Comparison of ENCODE assay signal across 22 cellular contexts in genomic region chr9:21970001-21970799, GRCh38. TPM values are rescaled to one million over a fixed set of nuclear protein-coding genes. Genes with fewer than 3 reads are reported as not detected.
DNase-seq lines count a peak whose midpoint lies in the region; ATAC-seq lines count a peak whose summit lies in the region.
"Had no signal": no experiment of that assay in that cellular context is flagged by ENCODE, and none has a peak within 500 bp of the region (broad histone marks: within the 10 kb centered on the region; RNA-seq: fewer than 3 reads in every experiment).

No MANE protein-coding gene starts in this region.

- in situ Hi-C loops in G401 (cut with HindIII; ENCODE audit: low sequenced_read_pairs) = no loop called here

- peaks cover 15% of the 10 kb centered on the region for H3K9me3 Mint-ChIP-seq in activated naive CD8-positive, alpha-beta T cell treated with anti-CD3 and anti-CD28 coated beads, Interleukin-2, amount 10 ng/mL, durations not matched to agents 7 days and 5 days
- H3K9me3 Mint-ChIP-seq in activated naive CD8-positive, alpha-beta T cell treated with anti-CD3 and anti-CD28 coated beads, Interleukin-2, amount 50 U/mL, for 24 hours = peaks cover 27% of the 10 kb centered on the region
- peaks cover 9% of the 10 kb centered on the region for H3K9me3 Mint-ChIP-seq in memory B cell
- H3K9me3 Mint-ChIP-seq: natural killer cell treated with Interleukin-12 subunit alpha and Interleukin-12 subunit beta and Interleukin-15 and Interleukin-18, amount 100 ng/mL, for 72 hours had no signal

- DNase-seq in activated naive CD8-positive, alpha-beta T cell treated with anti-CD3 and anti-CD28 coated beads, Interleukin-2, amount 10 ng/mL, durations not matched to agents 7 days and 5 days = no peak
- no peak for DNase-seq in activated naive CD8-positive, alpha-beta T cell treated with anti-CD3 and anti-CD28 coated beads, Interleukin-2, amount 50 U/mL, for 24 hours
- peak; percentile 4 for DNase-seq in UCSD-AML1 (lab: John Stamatoyannopoulos, UW; ENCODE audit: unreplicated experiment)
- DNase-seq in memory B cell (ENCODE audit: low spot score in 2 of 2) = no peak
- no peak for DNase-seq in G401 (ENCODE audit: low spot score)
- no peak for DNase-seq in NCI-H187 treated with DMSO at 0.1 percent for 48 hours (lab: John Stamatoyannopoulos, UW)
- DNase-seq: activated CD4-positive, CD25-positive, alpha-beta regulatory T cell treated with anti-CD3 and anti-CD28 coated beads, Interleukin-2, amount 50 U/mL, for 72 hours; adrenal gland; effector CD4-positive, alpha-beta T cell; head of caudate nucleus; immature natural killer cell; NCI-H1048; NCI-H2029 treated with DMSO at 0.1 percent for 48 hours; NCI-H226 had no signal

- POLR2A ChIA-PET in activated naive CD8-positive, alpha-beta T cell treated with anti-CD3 and anti-CD28 coated beads, Interleukin-2, amount 10 ng/mL, durations not matched to agents 7 days and 5 days (lab: Charles Lee) = no interaction called here

- H3K27me3 Mint-ChIP-seq in activated naive CD8-positive, alpha-beta T cell treated with anti-CD3 and anti-CD28 coated beads, Interleukin-2, amount 10 ng/mL, durations not matched to agents 7 days and 5 days = peaks cover 96% of the 10 kb centered on the region
- peaks cover 92% of the 10 kb centered on the region for H3K27me3 Mint-ChIP-seq in activated naive CD8-positive, alpha-beta T cell treated with anti-CD3 and anti-CD28 coated beads, Interleukin-2, amount 50 U/mL, for 24 hours
- peaks cover 42% of the 10 kb centered on the region for H3K27me3 Mint-ChIP-seq in memory B cell

- H3K36me3 Mint-ChIP-seq in activated naive CD8-positive, alpha-beta T cell treated with anti-CD3 and anti-CD28 coated beads, Interleukin-2, amount 10 ng/mL, durations not matched to agents 7 days and 5 days = peaks cover 15% of the 10 kb centered on the region
- H3K36me3 Mint-ChIP-seq in activated naive CD8-positive, alpha-beta T cell treated with anti-CD3 and anti-CD28 coated beads, Interleukin-2, amount 50 U/mL, for 24 hours (ENCODE audit: low read depth) = peaks cover 22% of the 10 kb centered on the region
- peaks cover 10% of the 10 kb centered on the region for H3K36me3 Mint-ChIP-seq in memory B cell

- peaks cover 42% of the 10 kb centered on the region for H3K4me1 Mint-ChIP-seq in activated naive CD8-positive, alpha-beta T cell treated with anti-CD3 and anti-CD28 coated beads, Interleukin-2, amount 10 ng/mL, durations not matched to agents 7 days and 5 days
- H3K4me1 Mint-ChIP-seq in activated naive CD8-positive, alpha-beta T cell treated with anti-CD3 and anti-CD28 coated beads, Interleukin-2, amount 50 U/mL, for 24 hours = peaks cover 37% of the 10 kb centered on the region
- peaks cover 23% of the 10 kb centered on the region for H3K4me1 Mint-ChIP-seq in memory B cell

- H3K4me3 Mint-ChIP-seq in activated naive CD8-positive, alpha-beta T cell treated with anti-CD3 and anti-CD28 coated beads, Interleukin-2, amount 10 ng/mL, durations not matched to agents 7 days and 5 days = no peak overlapping the region
- no peak overlapping the region for H3K4me3 Mint-ChIP-seq in activated naive CD8-positive, alpha-beta T cell treated with anti-CD3 and anti-CD28 coated beads, Interleukin-2, amount 50 U/mL, for 24 hours
- H3K4me3 Mint-ChIP-seq in memory B cell = no peak overlapping the region
- H3K4me3 Mint-ChIP-seq: natural killer cell treated with Interleukin-12 subunit alpha and Interleukin-12 subunit beta and Interleukin-15 and Interleukin-18, amount 100 ng/mL, for 72 hours had no signal

- no peak for ATAC-seq in activated naive CD8-positive, alpha-beta T cell treated with anti-CD3 and anti-CD28 coated beads, Interleukin-2, amount 10 ng/mL, durations not matched to agents 7 days and 5 days (ENCODE audit: low read depth)
- no peak for ATAC-seq in activated naive CD8-positive, alpha-beta T cell treated with anti-CD3 and anti-CD28 coated beads, Interleukin-2, amount 50 U/mL, for 24 hours
- ATAC-seq in memory B cell (ENCODE audit: low read depth) (no peak), GM18861 (IDR thresholded peaks at IDR 0.05; ENCODE audit: unreplicated experiment) (no peak)
- ATAC-seq: HepG2; left lung; natural killer cell treated with Interleukin-12 subunit alpha and Interleukin-12 subunit beta and Interleukin-15 and Interleukin-18, amount 100 ng/mL, for 72 hours; sciatic nerve; SK-N-SH treated with all-trans-retinoic acid at 6 μM for 48 hours had no signal

- peak overlapping the region; percentile 23 for H3K27ac Mint-ChIP-seq in activated naive CD8-positive, alpha-beta T cell treated with anti-CD3 and anti-CD28 coated beads, Interleukin-2, amount 10 ng/mL, durations not matched to agents 7 days and 5 days
- no peak overlapping the region for H3K27ac Mint-ChIP-seq in activated naive CD8-positive, alpha-beta T cell treated with anti-CD3 and anti-CD28 coated beads, Interleukin-2, amount 50 U/mL, for 24 hours
- peak overlapping the region; percentile 49 for H3K27ac Mint-ChIP-seq in memory B cell
- H3K27ac Mint-ChIP-seq: activated T-helper 2 cell treated with anti-CD3 and anti-CD28 coated beads, Interferon-gamma antibody, Interleukin-2, Interleukin-4, amounts not matched to agents 10 μg/mL and 5 μg/mL and 100 μg/mL, durations not matched to agents 14 hours and 24 hours and 36 hours; stimulated activated naive CD8-positive, alpha-beta T cell treated with anti-CD3 and anti-CD28 coated beads, Interleukin-15, Interleukin-2, amounts not matched to agents 100 ng/mL and 50 ng/mL, for 24 hours had no signal

RNA-seq across cellular contexts. Expression of gene CDKN2A, which starts 24.0 kb away (rescaled TPM):
- total RNA-seq in activated naive CD8-positive, alpha-beta T cell treated with anti-CD3 and anti-CD28 coated beads, Interleukin-2, amount 10 ng/mL, durations not matched to agents 7 days and 5 days = 10 to 100 TPM; 19.3 to 20.4 TPM
- 8.4 and 14.6 TPM in 2 replicates for total RNA-seq in G401 (2014; rRNA removed; shearing (Covaris generic))

RNA-seq across cellular contexts. Expression of gene CDKN2B-AS1, which starts 24.4 kb away (rescaled TPM):
- total RNA-seq in activated naive CD8-positive, alpha-beta T cell treated with anti-CD3 and anti-CD28 coated beads, Interleukin-2, amount 10 ng/mL, durations not matched to agents 7 days and 5 days = 1 to 10 TPM; 3.7 to 5.1 TPM
- not detected in 2 replicates for total RNA-seq in G401 (2014; rRNA removed; shearing (Covaris generic))

RNA-seq across cellular contexts. Expression of gene CDKN2B, which starts 38.9 kb away (rescaled TPM):
- total RNA-seq in activated naive CD8-positive, alpha-beta T cell treated with anti-CD3 and anti-CD28 coated beads, Interleukin-2, amount 10 ng/mL, durations not matched to agents 7 days and 5 days = 1 to 10 TPM; 1.4 to 2.1 TPM
- total RNA-seq in G401 (2014; rRNA removed; shearing (Covaris generic)) = 0.61 and 2.6 TPM in 2 replicates
